ENCODE assay signal across 2 cellular contexts in genomic region chr3:181629701-181630100, GRCh38.
TF ChIP-seq lines count a peak whose summit lies in the region.

No MANE protein-coding gene starts in this region.

TF ChIP-seq in SK-N-SH, 30 proteins besides CTCF, POLR2A, EP300 and RAD21 (continued from another document):
- no peak for TF ChIP-seq IRF3 (IDR thresholded peaks at IDR 0.05; ENCODE audit: low read depth, low read length)
- no peak for TF ChIP-seq SIN3A (IDR thresholded peaks at IDR 0.05; ENCODE audit: borderline replicate concordance, low read depth, low read length)
- TF ChIP-seq, protein P1, sequence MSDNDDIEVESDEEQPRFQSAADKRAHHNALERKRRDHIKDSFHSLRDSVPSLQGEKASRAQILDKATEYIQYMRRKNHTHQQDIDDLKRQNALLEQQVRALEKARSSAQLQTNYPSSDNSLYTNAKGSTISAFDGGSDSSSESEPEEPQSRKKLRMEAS (IDR thresholded peaks at IDR 0.05; ENCODE audit: low read depth): no peak
- no peak for TF ChIP-seq FOSL2 (IDR thresholded peaks at IDR 0.05; ENCODE audit: borderline replicate concordance, low read depth)
- no peak for TF ChIP-seq ELF1 (IDR thresholded peaks at IDR 0.05)
- no peak for TF ChIP-seq CHD2 (IDR thresholded peaks at IDR 0.05; ENCODE audit: low read length, partially characterized antibody)
- TF ChIP-seq NFIC (IDR thresholded peaks at IDR 0.05; ENCODE audit: borderline replicate concordance): no peak

TF ChIP-seq in WTC11, 78 proteins besides CTCF, POLR2A, EP300 and RAD21 (continued from another document):
- TF ChIP-seq, protein P2, sequence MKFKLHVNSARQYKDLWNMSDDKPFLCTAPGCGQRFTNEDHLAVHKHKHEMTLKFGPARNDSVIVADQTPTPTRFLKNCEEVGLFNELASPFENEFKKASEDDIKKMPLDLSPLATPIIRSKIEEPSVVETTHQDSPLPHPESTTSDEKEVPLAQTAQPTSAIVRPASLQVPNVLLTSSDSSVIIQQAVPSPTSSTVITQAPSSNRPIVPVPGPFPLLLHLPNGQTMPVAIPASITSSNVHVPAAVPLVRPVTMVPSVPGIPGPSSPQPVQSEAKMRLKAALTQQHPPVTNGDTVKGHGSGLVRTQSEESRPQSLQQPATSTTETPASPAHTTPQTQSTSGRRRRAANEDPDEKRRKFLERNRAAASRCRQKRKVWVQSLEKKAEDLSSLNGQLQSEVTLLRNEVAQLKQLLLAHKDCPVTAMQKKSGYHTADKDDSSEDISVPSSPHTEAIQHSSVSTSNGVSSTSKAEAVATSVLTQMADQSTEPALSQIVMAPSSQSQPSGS (CRISPR knock-in tag; IDR thresholded peaks at IDR 0.05; ENCODE audit: borderline replicate concordance, low read depth): no peak
- no peak for TF ChIP-seq ZNF317 (CRISPR knock-in tag; IDR thresholded peaks at IDR 0.05; ENCODE audit: borderline replicate concordance, low read depth)
- TF ChIP-seq, protein P3, sequence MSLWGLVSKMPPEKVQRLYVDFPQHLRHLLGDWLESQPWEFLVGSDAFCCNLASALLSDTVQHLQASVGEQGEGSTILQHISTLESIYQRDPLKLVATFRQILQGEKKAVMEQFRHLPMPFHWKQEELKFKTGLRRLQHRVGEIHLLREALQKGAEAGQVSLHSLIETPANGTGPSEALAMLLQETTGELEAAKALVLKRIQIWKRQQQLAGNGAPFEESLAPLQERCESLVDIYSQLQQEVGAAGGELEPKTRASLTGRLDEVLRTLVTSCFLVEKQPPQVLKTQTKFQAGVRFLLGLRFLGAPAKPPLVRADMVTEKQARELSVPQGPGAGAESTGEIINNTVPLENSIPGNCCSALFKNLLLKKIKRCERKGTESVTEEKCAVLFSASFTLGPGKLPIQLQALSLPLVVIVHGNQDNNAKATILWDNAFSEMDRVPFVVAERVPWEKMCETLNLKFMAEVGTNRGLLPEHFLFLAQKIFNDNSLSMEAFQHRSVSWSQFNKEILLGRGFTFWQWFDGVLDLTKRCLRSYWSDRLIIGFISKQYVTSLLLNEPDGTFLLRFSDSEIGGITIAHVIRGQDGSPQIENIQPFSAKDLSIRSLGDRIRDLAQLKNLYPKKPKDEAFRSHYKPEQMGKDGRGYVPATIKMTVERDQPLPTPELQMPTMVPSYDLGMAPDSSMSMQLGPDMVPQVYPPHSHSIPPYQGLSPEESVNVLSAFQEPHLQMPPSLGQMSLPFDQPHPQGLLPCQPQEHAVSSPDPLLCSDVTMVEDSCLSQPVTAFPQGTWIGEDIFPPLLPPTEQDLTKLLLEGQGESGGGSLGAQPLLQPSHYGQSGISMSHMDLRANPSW (CRISPR knock-in tag; conservative IDR thresholded peaks at IDR 0.05; ENCODE audit: low read depth): no peak
